Comparison of ENCODE assay signal across 28 cellular contexts in genomic region chr3:14518432-14518802, GRCh38. TPM values are rescaled to one million over a fixed set of nuclear protein-coding genes. Genes with fewer than 3 reads are reported as not detected.
A peak's percentile ranks its signal among the peaks of the same experiment; 100 is the strongest.
DNase-seq lines count a peak whose midpoint lies in the region; ATAC-seq and TF ChIP-seq lines count a peak whose summit lies in the region.
"Had no signal": no experiment of that assay in that cellular context is flagged by ENCODE, and none has a peak within 500 bp of the region (broad histone marks: within the 10 kb centered on the region; RNA-seq: fewer than 3 reads in every experiment).

No MANE protein-coding gene starts in this region.

- no peak overlapping the region for H3K14ac ChIP-seq in H9 (ENCODE audit: insufficient read depth, low read length)

- H2BK12ac ChIP-seq in H9 (ENCODE audit: insufficient read length, low read depth, low read length) = no peak overlapping the region

- no CpG with 5 or more reads among the region's 7 CpGs for WGBS in H9 (ENCODE audit: extremely low coverage, insufficient read length, low lambda C conversion rate)

- H4K8ac ChIP-seq in H9 (replicated peaks; ENCODE audit: insufficient read length, low read depth, low read length) = no peak overlapping the region

- no peak overlapping the region for H3K56ac ChIP-seq in H9 (ENCODE audit: insufficient read length, low read depth, low read length)

- no peak overlapping the region for H3K23ac ChIP-seq in H9 (ENCODE audit: insufficient read length, low read depth, low read length)

- H3K9me3 Mint-ChIP-seq in activated naive CD8-positive, alpha-beta T cell treated with anti-CD3 and anti-CD28 coated beads, Interleukin-2, amount 10 ng/mL, durations not matched to agents 7 days and 5 days = no peaks in the 10 kb centered on the region
- no peaks in the 10 kb centered on the region for H3K9me3 Mint-ChIP-seq in activated naive CD8-positive, alpha-beta T cell treated with anti-CD3 and anti-CD28 coated beads for 36 hours
- H3K9me3 Mint-ChIP-seq in H9 (no peaks in the 10 kb centered on the region), activated B cell treated with CpG ODN at 0.5 μM for 24 hours (no peaks in the 10 kb centered on the region)

- H3K4me3 Mint-ChIP-seq in activated naive CD8-positive, alpha-beta T cell treated with anti-CD3 and anti-CD28 coated beads, Interleukin-2, amount 10 ng/mL, durations not matched to agents 7 days and 5 days = no peak overlapping the region
- no peak overlapping the region for H3K4me3 Mint-ChIP-seq in activated naive CD8-positive, alpha-beta T cell treated with anti-CD3 and anti-CD28 coated beads for 36 hours
- H3K4me3 Mint-ChIP-seq in H9 = no peak overlapping the region
- no peak overlapping the region for H3K4me3 Mint-ChIP-seq in activated B cell treated with CpG ODN at 0.5 μM for 24 hours
- H3K4me3 Mint-ChIP-seq: CD4-positive, alpha-beta memory T cell had no signal

- H4K91ac ChIP-seq in H9 (ENCODE audit: insufficient read length, low read depth, low read length) = no peak overlapping the region

- H2BK5ac ChIP-seq in H9 (ENCODE audit: insufficient read length, low read length) = no peak overlapping the region

- H3K4me1 Mint-ChIP-seq in activated naive CD8-positive, alpha-beta T cell treated with anti-CD3 and anti-CD28 coated beads, Interleukin-2, amount 10 ng/mL, durations not matched to agents 7 days and 5 days = no peaks in the 10 kb centered on the region
- H3K4me1 Mint-ChIP-seq in activated naive CD8-positive, alpha-beta T cell treated with anti-CD3 and anti-CD28 coated beads for 36 hours = no peaks in the 10 kb centered on the region
- H3K4me1 Mint-ChIP-seq in H9 = peaks cover 3 to 13% of the 10 kb centered on the region in 2 experiments; a peak in 3 of 4 replicates
- H3K4me1 Mint-ChIP-seq in activated B cell treated with CpG ODN at 0.5 μM for 24 hours = no peaks in the 10 kb centered on the region
- H3K4me1 Mint-ChIP-seq: CD4-positive, alpha-beta memory T cell had no signal

- no peaks in the 10 kb centered on the region for H3K36me3 Mint-ChIP-seq in activated naive CD8-positive, alpha-beta T cell treated with anti-CD3 and anti-CD28 coated beads, Interleukin-2, amount 10 ng/mL, durations not matched to agents 7 days and 5 days
- H3K36me3 Mint-ChIP-seq in activated naive CD8-positive, alpha-beta T cell treated with anti-CD3 and anti-CD28 coated beads for 36 hours = no peaks in the 10 kb centered on the region
- H3K36me3 Mint-ChIP-seq in H9 (ENCODE audit: insufficient read depth in 1 of 3, low read depth in 3 of 3) (no peaks in the 10 kb centered on the region; a peak in 1 of 7 replicates), activated B cell treated with CpG ODN at 0.5 μM for 24 hours (ENCODE audit: low read depth) (no peaks in the 10 kb centered on the region)
- H3K36me3 Mint-ChIP-seq: CD4-positive, alpha-beta memory T cell had no signal

- H3K4me2 ChIP-seq in H9 (ENCODE audit: insufficient read depth, insufficient read length, low read length) = no peak overlapping the region
- H3K4me2 ChIP-seq: BLaER1 treated with 17β-estradiol and CSF1 and Interleukin-3, amounts not matched to agents 10 nM and 100 nM had no signal

- CTCF ChIA-PET in activated B cell treated with CpG ODN at 0.5 μM for 24 hours (lab: Charles Lee) = interaction anchor here (1.2 kb wide), 1 partner anchor 9 kb away, joined by 3 read pairs; no protein-coding TSS in a partner anchor

- no peaks in the 10 kb centered on the region for H3K79me1 ChIP-seq in H9 (ENCODE audit: insufficient read depth, low read depth, low read length, poor library complexity, severe bottlenecking)

- no peaks in the 10 kb centered on the region for H3K23me2 ChIP-seq in H9 (ENCODE audit: insufficient read length, low read depth, low read length, poor library complexity, severe bottlenecking)

- H3K4ac ChIP-seq in H9 (ENCODE audit: low read depth, low read length) = no peak overlapping the region

- no peak overlapping the region for H3K18ac ChIP-seq in H9 (ENCODE audit: insufficient read length, low read depth, low read length)

- no peaks in the 10 kb centered on the region for H3K27me3 Mint-ChIP-seq in activated naive CD8-positive, alpha-beta T cell treated with anti-CD3 and anti-CD28 coated beads, Interleukin-2, amount 10 ng/mL, durations not matched to agents 7 days and 5 days
- H3K27me3 Mint-ChIP-seq in activated naive CD8-positive, alpha-beta T cell treated with anti-CD3 and anti-CD28 coated beads for 36 hours = no peaks in the 10 kb centered on the region
- H3K27me3 Mint-ChIP-seq in H9 (ENCODE audit: low read depth) (no peaks in the 10 kb centered on the region; the same call in 1 of the 2 replicates), activated B cell treated with CpG ODN at 0.5 μM for 24 hours (peaks cover 3% of the 10 kb centered on the region)

- no peak overlapping the region for H2BK20ac ChIP-seq in H9 (ENCODE audit: low read depth, low read length, poor library complexity, severe bottlenecking)

- no peak for ATAC-seq in activated naive CD8-positive, alpha-beta T cell treated with anti-CD3 and anti-CD28 coated beads, Interleukin-2, amount 10 ng/mL, durations not matched to agents 7 days and 5 days (ENCODE audit: low read depth)
- ATAC-seq in activated B cell treated with CpG ODN at 0.5 μM for 24 hours (ENCODE audit: low read depth) = no peak

- no peak overlapping the region for H2AK5ac ChIP-seq in H9 (ENCODE audit: insufficient read length, low read length)

- H2BK15ac ChIP-seq in H9 (ENCODE audit: low read depth, low read length) = no peak overlapping the region

- no peak overlapping the region for H3K27ac Mint-ChIP-seq in activated naive CD8-positive, alpha-beta T cell treated with anti-CD3 and anti-CD28 coated beads, Interleukin-2, amount 10 ng/mL, durations not matched to agents 7 days and 5 days
- H3K27ac Mint-ChIP-seq in activated naive CD8-positive, alpha-beta T cell treated with anti-CD3 and anti-CD28 coated beads for 36 hours = no peak overlapping the region
- peak overlapping the region in 1 of 3 experiments; percentile 87; a peak in 1 of 7 replicates for H3K27ac Mint-ChIP-seq in H9
- H3K27ac Mint-ChIP-seq in activated B cell treated with CpG ODN at 0.5 μM for 24 hours = no peak overlapping the region
- H3K27ac Mint-ChIP-seq: CD4-positive, alpha-beta memory T cell had no signal

- no peaks in the 10 kb centered on the region for H3K9me3 ChIP-seq in H9 (ENCODE audit: control insufficient read depth, low read depth, low read length)
- H3K9me3 ChIP-seq: BLaER1 treated with 17β-estradiol and CSF1 and Interleukin-3, amounts not matched to agents 10 nM and 100 nM; Caco-2 had no signal

- no peaks in the 10 kb centered on the region for H3K4me1 ChIP-seq in H9 (ENCODE audit: insufficient read depth, low read length)
- H3K4me1 ChIP-seq: Caco-2 had no signal

- H3K27ac ChIP-seq in H9 (ENCODE audit: insufficient read length, low read depth, low read length) = no peak overlapping the region
- H3K27ac ChIP-seq: BLaER1 treated with 17β-estradiol and CSF1 and Interleukin-3, amounts not matched to agents 10 nM and 100 nM; HL-60 had no signal

- H4K20me1 ChIP-seq in H9 (ENCODE audit: control insufficient read depth, insufficient read depth, insufficient read length) = no peaks in the 10 kb centered on the region

- H2BK120ac ChIP-seq in H9 (ENCODE audit: low read depth, low read length, poor library complexity, severe bottlenecking) = no peak overlapping the region

- no peak overlapping the region for H2AFZ ChIP-seq in H9 (ENCODE audit: low read length)

- H3K79me2 ChIP-seq in H9 (ENCODE audit: insufficient read depth, low read length) = no peaks in the 10 kb centered on the region

- no peaks in the 10 kb centered on the region for H3K27me3 ChIP-seq in H9 (ENCODE audit: insufficient read depth, low read length)
- H3K27me3 ChIP-seq: BLaER1 treated with 17β-estradiol and CSF1 and Interleukin-3, amounts not matched to agents 10 nM and 100 nM had no signal

- no peak overlapping the region for H4K5ac ChIP-seq in H9 (ENCODE audit: insufficient read length, low read depth, low read length)

- H3K9ac ChIP-seq in H9 (ENCODE audit: extremely low read depth, insufficient read length, low read length) = no peak overlapping the region
- H3K9ac ChIP-seq: BLaER1 treated with 17β-estradiol and CSF1 and Interleukin-3, amounts not matched to agents 10 nM and 100 nM had no signal

- POLR2A ChIA-PET in activated naive CD8-positive, alpha-beta T cell treated with anti-CD3 and anti-CD28 coated beads, Interleukin-2, amount 10 ng/mL, durations not matched to agents 7 days and 5 days (lab: Charles Lee) = no interaction called here
- POLR2A ChIA-PET in activated B cell treated with CpG ODN at 0.5 μM for 24 hours (lab: Charles Lee) = no interaction called here

- TF ChIP-seq CTCF in H9 (conservative IDR thresholded peaks at IDR 0.05) (no peak), activated B cell treated with CpG ODN at 0.5 μM for 24 hours (IDR thresholded peaks at IDR 0.05) (no peak)

- intact Hi-C loops in activated B cell treated with CpG ODN at 0.5 μM for 24 hours (cut with micrococcal nuclease) (no loop called here), posterior vena cava (cut with DNase I) (no loop called here)

- no peak overlapping the region for H3T11ph ChIP-seq in H9 (ENCODE audit: low read length)

- peak; percentile 10 for DNase-seq in activated naive CD8-positive, alpha-beta T cell treated with anti-CD3 and anti-CD28 coated beads, Interleukin-2, amount 10 ng/mL, durations not matched to agents 7 days and 5 days
- DNase-seq in activated naive CD8-positive, alpha-beta T cell treated with anti-CD3 and anti-CD28 coated beads for 36 hours = no peak
- DNase-seq in H9 (peak; percentile 12), activated B cell treated with CpG ODN at 0.5 μM for 24 hours (peak; percentile 3), posterior vena cava (ENCODE audit: low spot score) (peak; percentile 52), NAMALWA (ENCODE audit: low spot score) (no peak), NCI-H1417 treated with DMSO at 0.1 percent for 48 hours (lab: John Stamatoyannopoulos, UW) (no peak)
- DNase-seq: 8988T; CD4-positive, alpha-beta memory T cell; DMS 273 treated with DMSO at 0.1 percent for 48 hours; DND-41; H7; MM.1S; NCI-H1092 treated with DMSO at 0.1 percent for 48 hours; NCI-H146; NCI-H2029 treated with DMSO at 0.1 percent for 48 hours; NCI-H2171; NCI-H345; NCI-H524; NCI-H774; NK-92 treated with Interleukin-12 subunit alpha and Interleukin-12 subunit beta, amount 100 ng/mL, for 24 hours; SHP77 had no signal

RNA-seq across cellular contexts. Expression of gene GRIP2, which starts 21.7 kb away (rescaled TPM):
- not detected for total RNA-seq in activated naive CD8-positive, alpha-beta T cell treated with anti-CD3 and anti-CD28 coated beads, Interleukin-2, amount 10 ng/mL, durations not matched to agents 7 days and 5 days
- not detected for total RNA-seq in activated naive CD8-positive, alpha-beta T cell treated with anti-CD3 and anti-CD28 coated beads for 36 hours
- total RNA-seq in H9 (2021) = 3.1 and 3.2 TPM in 2 replicates
- not detected in 2 replicates for total RNA-seq in activated B cell treated with CpG ODN at 0.5 μM for 24 hours
- 1 to 10 TPM; 3.7 to 3.9 TPM for total RNA-seq in posterior vena cava
- total RNA-seq: CD4-positive, alpha-beta memory T cell; HT-29; K562; LHCN-M2 had no signal

Comparison
In these comparisons a context has a peak if more than half of its experiments do, and no peak if none do; other contexts are left out.
1. DNase-seq: peak in activated naive CD8-positive, alpha-beta T cell treated with anti-CD3 and anti-CD28 coated beads, Interleukin-2, amount 10 ng/mL, durations not matched to agents 7 days and 5 days (single experiment), H9 (single experiment), activated B cell treated with CpG ODN at 0.5 μM for 24 hours (single experiment) and posterior vena cava (single experiment); none in activated naive CD8-positive, alpha-beta T cell treated with anti-CD3 and anti-CD28 coated beads for 36 hours (single experiment), NAMALWA (single experiment) and NCI-H1417 treated with DMSO at 0.1 percent for 48 hours (single experiment).